1 cellular context compared by ENCODE assay signal in genomic region chr19:9847087-9847671, GRCh38.
A peak's percentile ranks its signal among the peaks of the same experiment; 100 is the strongest.
TF ChIP-seq lines count a peak whose summit lies in the region.

No MANE protein-coding gene starts in this region.

TF ChIP-seq in K562, 482 proteins besides CTCF, POLR2A, EP300 and RAD21 (continued from another document):
- TF ChIP-seq, protein P1, sequence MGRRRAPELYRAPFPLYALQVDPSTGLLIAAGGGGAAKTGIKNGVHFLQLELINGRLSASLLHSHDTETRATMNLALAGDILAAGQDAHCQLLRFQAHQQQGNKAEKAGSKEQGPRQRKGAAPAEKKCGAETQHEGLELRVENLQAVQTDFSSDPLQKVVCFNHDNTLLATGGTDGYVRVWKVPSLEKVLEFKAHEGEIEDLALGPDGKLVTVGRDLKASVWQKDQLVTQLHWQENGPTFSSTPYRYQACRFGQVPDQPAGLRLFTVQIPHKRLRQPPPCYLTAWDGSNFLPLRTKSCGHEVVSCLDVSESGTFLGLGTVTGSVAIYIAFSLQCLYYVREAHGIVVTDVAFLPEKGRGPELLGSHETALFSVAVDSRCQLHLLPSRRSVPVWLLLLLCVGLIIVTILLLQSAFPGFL (CRISPR knock-in tag; IDR thresholded peaks at IDR 0.05) = no peak
- TF ChIP-seq CREB3L1 (IDR thresholded peaks at IDR 0.05; ENCODE audit: borderline replicate concordance, low read depth) = no peak
- no peak for TF ChIP-seq IFI16 (CRISPR knock-in tag; IDR thresholded peaks at IDR 0.05)
- no peak for TF ChIP-seq ZBTB17 (CRISPR knock-in tag; IDR thresholded peaks at IDR 0.05)
- TF ChIP-seq DIDO1 (tag; IDR thresholded peaks at IDR 0.05; ENCODE audit: low read depth) = 0 out of 2 replicates have a peak, but pooled peaks have one; percentile 37
- TF ChIP-seq BRCA1 (IDR thresholded peaks at IDR 0.05) = no peak
- TF ChIP-seq BRCA1 (CRISPR knock-in tag; IDR thresholded peaks at IDR 0.05) = no peak
- TF ChIP-seq POU5F1 (IDR thresholded peaks at IDR 0.05; ENCODE audit: borderline replicate concordance, low read depth, low read length, partially characterized antibody) = no peak
- TF ChIP-seq MTA1 (IDR thresholded peaks at IDR 0.05; ENCODE audit: borderline replicate concordance) = no peak
- no peak for TF ChIP-seq CEBPG (CRISPR knock-in tag; IDR thresholded peaks at IDR 0.05)
- TF ChIP-seq CEBPG (tag; conservative IDR thresholded peaks at IDR 0.05 in 1 of 2, IDR thresholded peaks at IDR 0.05 in 1 of 2) = no peak
- TF ChIP-seq HSF4 (CRISPR knock-in tag; IDR thresholded peaks at IDR 0.05; ENCODE audit: borderline replicate concordance) = no peak
